9 cellular contexts compared by ENCODE assay signal in genomic region chr17:6556121-6557039, GRCh38. TPM values are rescaled to one million over a fixed set of nuclear protein-coding genes. Genes with fewer than 3 reads are reported as not detected.
DNase-seq lines count a peak whose midpoint lies in the region; ATAC-seq and TF ChIP-seq lines count a peak whose summit lies in the region.
"Had no signal": no experiment of that assay in that cellular context is flagged by ENCODE, and none has a peak within 500 bp of the region (broad histone marks: within the 10 kb centered on the region; RNA-seq: fewer than 3 reads in every experiment).

Gene PITPNM3 (minus strand): TSS chr17:6556555. CDS start chr17:6556406, 149 bp downstream.

- peak within 1 kb of the TSS; percentile 60 for H2AFZ ChIP-seq in ACC112 (ENCODE audit: low read length, unreplicated experiment)

- H3K36me3 ChIP-seq in ACC112 (ENCODE audit: insufficient read depth, low read length), result no peaks in the 10 kb centered on the region
- no peaks in the 10 kb centered on the region for H3K36me3 ChIP-seq in vagina

- H3K9me3 Mint-ChIP-seq in IgD-negative memory B cell, result peaks cover 0 to 2% (median 0%) of the 10 kb centered on the region in 3 donors
- H3K9me3 Mint-ChIP-seq: activated naive CD4-positive, alpha-beta T cell treated with anti-CD3 and anti-CD28 coated beads, Interleukin-2, amount 50 U/mL, for 72 hours had no signal

- H3K4me3 ChIP-seq in ACC112 (ENCODE audit: low read depth, low read length) (peak within 1 kb of the TSS; percentile 82), dorsolateral prefrontal cortex (peak within 1 kb of the TSS; percentile 20 to 79 (median 64)), vagina (peak within 1 kb of the TSS; percentile 61 to 69)

- no peak for TF ChIP-seq CTCF in dorsolateral prefrontal cortex (IDR thresholded peaks at IDR 0.05 in 54 of 56, conservative IDR thresholded peaks at IDR 0.05 in 2 of 56; ENCODE audit: low read depth in 1 of 56, partially characterized antibody in 56 of 56)
- TF ChIP-seq CTCF in vagina (IDR thresholded peaks at IDR 0.05), result no peak

- H3K27me3 Mint-ChIP-seq in IgD-negative memory B cell, result peaks cover 40% of the 10 kb centered on the region

- no peaks in the 10 kb centered on the region for H3K9me3 ChIP-seq in vagina

- H3K27me3 ChIP-seq in ACC112 (ENCODE audit: insufficient read depth, low read length) (peaks cover 20% of the 10 kb centered on the region), dorsolateral prefrontal cortex (peaks cover 0 to 18% (median 0%) of the 10 kb centered on the region in 45 donors), vagina (no peaks in the 10 kb centered on the region)

- no peak for TF ChIP-seq POLR2A in vagina (IDR thresholded peaks at IDR 0.05)

- H3K4me1 ChIP-seq in ACC112 (ENCODE audit: control insufficient read depth, insufficient read depth, low read length, unreplicated experiment) (peaks cover 12% of the 10 kb centered on the region), vagina (peaks cover 47% of the 10 kb centered on the region)

- no peak for ATAC-seq in HG03045 (IDR thresholded peaks at IDR 0.05; ENCODE audit: unreplicated experiment)

- peak within 1 kb of the TSS; percentile 74 to 85 (median 80) for H3K4me3 Mint-ChIP-seq in IgD-negative memory B cell

- H3K4me1 Mint-ChIP-seq in IgD-negative memory B cell, result peaks cover 0 to 9% (median 0%) of the 10 kb centered on the region in 3 donors

- no peaks in the 10 kb centered on the region for H3K79me2 ChIP-seq in ACC112 (ENCODE audit: control insufficient read depth, insufficient read depth, low read length, unreplicated experiment)

- H3K27ac ChIP-seq in ACC112 (ENCODE audit: low read depth, low read length) (no peak within 1 kb of the TSS), dorsolateral prefrontal cortex (peak within 1 kb of the TSS in 51 of 59 donors; percentile 22 to 87 (median 74)), vagina (peak within 1 kb of the TSS; percentile 65)

- no peaks in the 10 kb centered on the region for H3K36me3 Mint-ChIP-seq in IgD-negative memory B cell
- H3K36me3 Mint-ChIP-seq: activated naive CD4-positive, alpha-beta T cell treated with anti-CD3 and anti-CD28 coated beads, Interleukin-2, amount 50 U/mL, for 72 hours had no signal

- intact Hi-C loops in dorsolateral prefrontal cortex (cut with DNase I) (loop anchor here in 1 of 2 donors (10.0 kb wide), 1 partner anchor 82 kb away; no protein-coding TSS in a partner anchor), vagina (cut with DNase I) (no loop called here)

- DNase-seq in dorsolateral prefrontal cortex (no peak), mucosa of gallbladder (ENCODE audit: low spot score) (no peak), vagina (ENCODE audit: extremely low spot score in 2 of 2) (no peak), RPMI8226 (no peak), NOMO-1 treated with DMSO at 0.1 percent for 48 hours (lab: John Stamatoyannopoulos, UW; ENCODE audit: unreplicated experiment) (no peak)

- no peak within 1 kb of the TSS for H3K27ac Mint-ChIP-seq in IgD-negative memory B cell
- H3K27ac Mint-ChIP-seq: activated naive CD4-positive, alpha-beta T cell treated with anti-CD3 and anti-CD28 coated beads, Interleukin-2, amount 50 U/mL, for 72 hours had no signal

RNA-seq across cellular contexts. Expression of gene PITPNM3, which starts in this region (rescaled TPM):
- not detected for polyA plus RNA-seq in IgD-negative memory B cell
- total RNA-seq in dorsolateral prefrontal cortex (10 to 100 TPM; 17.0 to 92.1 (median 61.9) TPM), mucosa of gallbladder (15.2 TPM), vagina (8.6 TPM)
